Comparison of ENCODE assay signal across 19 cellular contexts in the genomic region with DNA sequence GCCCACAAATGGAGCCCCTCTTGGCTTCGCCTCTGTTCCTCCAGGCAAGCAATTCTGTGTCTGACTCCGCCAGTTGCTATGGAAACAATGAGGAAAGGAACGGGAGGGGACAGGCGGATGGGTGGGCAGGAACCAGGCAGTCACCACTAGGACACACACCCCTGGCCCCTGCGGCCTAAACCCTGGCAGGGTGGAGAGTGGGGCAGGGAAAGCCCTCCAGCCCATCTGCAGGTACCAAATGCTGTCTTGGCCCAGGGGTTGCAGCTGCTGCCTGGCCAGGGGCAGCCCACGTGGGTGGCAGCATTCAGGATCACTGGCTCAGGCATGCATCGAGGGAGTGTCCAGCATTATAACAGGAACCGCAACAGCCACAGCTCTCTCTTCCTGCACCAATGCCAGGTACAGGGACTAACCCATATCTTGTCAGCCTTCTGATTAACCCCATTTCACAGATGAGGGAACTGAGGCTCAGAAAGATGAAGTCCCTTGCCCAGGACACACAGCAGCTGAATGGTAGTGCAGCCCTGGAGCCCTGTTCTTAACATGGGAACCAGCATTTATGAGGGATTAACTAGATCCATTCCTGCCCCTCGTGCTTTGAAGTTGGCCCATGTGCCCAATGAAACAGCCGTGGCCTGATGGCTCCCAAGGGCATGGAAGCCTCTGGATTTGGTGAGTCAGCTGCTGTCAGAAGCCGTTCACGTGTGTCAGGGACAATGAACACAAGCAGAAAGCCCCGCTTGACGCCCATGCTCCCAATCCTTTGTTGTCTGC.
DNase-seq lines count a peak whose midpoint lies in the region; ATAC-seq and TF ChIP-seq lines count a peak whose summit lies in the region.
"Had no signal": no experiment of that assay in that cellular context is flagged by ENCODE, and none has a peak within 500 bp of the region (broad histone marks: within the 10 kb centered on the region; RNA-seq: fewer than 3 reads in every experiment).

No MANE protein-coding gene starts in this region.

- H3K27ac ChIP-seq in layer of hippocampus (ENCODE audit: low read depth, low read length), result peak overlapping the region; percentile 7
- peak overlapping the region; percentile 30 to 81 (median 70) for H3K27ac ChIP-seq in upper lobe of left lung
- H3K27ac ChIP-seq in colonic mucosa, result no peak overlapping the region
- H3K27ac ChIP-seq: ovary, SJCRH30 had no signal

- intact Hi-C loops in left ventricle myocardium superior (cut with micrococcal nuclease), result no loop called here
- intact Hi-C loops in cardiac septum (cut with DNase I), result loop anchor here (5.0 kb wide), 1 partner anchor 46 kb away; no protein-coding TSS in a partner anchor
- intact Hi-C loops in colonic mucosa (cut with DNase I), result no loop called here

- WGBS in upper lobe of left lung, 2 donors, result 62 to 81% methylated on average over 8 to 13 of the region's 14 CpGs

- H3K27ac Mint-ChIP-seq in brain, result peak overlapping the region; percentile 17 to 81 (median 71)

- ATAC-seq in left ventricle myocardium superior (peak; percentile 9), upper lobe of left lung (ENCODE audit: low FRiP score in 2 of 2) (no peak), HG02588 (IDR thresholded peaks at IDR 0.05; ENCODE audit: unreplicated experiment) (no peak)
- ATAC-seq: activated CD4-positive, CD25-positive, alpha-beta regulatory T cell treated with anti-CD3 and anti-CD28 coated beads, Interleukin-2, amount 50 U/mL, for 24 hours; effector memory CD8-positive, alpha-beta T cell; left lung had no signal

- H3K9me3 ChIP-seq in upper lobe of left lung (no peaks in the 10 kb centered on the region), colonic mucosa (no peaks in the 10 kb centered on the region)
- H3K9me3 ChIP-seq: adrenal gland, left lung, ovary, SJCRH30 had no signal

- DNase-seq in left ventricle myocardium superior, result no peak
- no peak for DNase-seq in cardiac septum (ENCODE audit: low spot score)
- DNase-seq in upper lobe of left lung, result no peak
- DNase-seq in colonic mucosa, result no peak
- no peak for DNase-seq in iPS-NIHi11 (ENCODE audit: low spot score)
- DNase-seq: adrenal gland; COR-L47; effector memory CD8-positive, alpha-beta T cell; NCI-H1694 treated with DMSO at 0.1 percent for 48 hours; NCI-H524; ovary; stimulated activated CD4-positive, alpha-beta T cell treated with anti-CD3 and anti-CD28 coated beads, Interleukin-4, amount 100 ng/mL, for 24 hours had no signal

- TF ChIP-seq POLR2A in upper lobe of left lung (IDR thresholded peaks at IDR 0.05), result no peak

- H3K4me3 ChIP-seq in upper lobe of left lung (no peak overlapping the region), colonic mucosa (no peak overlapping the region)
- H3K4me3 ChIP-seq: adrenal gland, left lung, ovary, SJCRH30 had no signal

- no peaks in the 10 kb centered on the region for H3K9me3 Mint-ChIP-seq in brain
- H3K9me3 Mint-ChIP-seq: central memory CD8-positive, alpha-beta T cell; effector memory CD8-positive, alpha-beta T cell had no signal

- H3K27me3 Mint-ChIP-seq in brain, result peaks cover 3% of the 10 kb centered on the region
- H3K27me3 Mint-ChIP-seq: central memory CD8-positive, alpha-beta T cell; effector memory CD8-positive, alpha-beta T cell had no signal

- no peak for TF ChIP-seq EP300 in upper lobe of left lung (IDR thresholded peaks at IDR 0.05)

- no peak for TF ChIP-seq CTCF in brain (conservative IDR thresholded peaks at IDR 0.05)
- TF ChIP-seq CTCF in upper lobe of left lung (IDR thresholded peaks at IDR 0.05), result no peak
- TF ChIP-seq CTCF in colonic mucosa (IDR thresholded peaks at IDR 0.05), result no peak

- H3K36me3 ChIP-seq in upper lobe of left lung, result no peaks in the 10 kb centered on the region
- no peaks in the 10 kb centered on the region for H3K36me3 ChIP-seq in colonic mucosa
- H3K36me3 ChIP-seq: adrenal gland, left lung, ovary, SJCRH30 had no signal

- no peak overlapping the region for H3K9ac ChIP-seq in colonic mucosa (ENCODE audit: low read depth in 2 of 2, low read length in 2 of 2)

- no peak overlapping the region for H3K4me3 Mint-ChIP-seq in brain
- H3K4me3 Mint-ChIP-seq: central memory CD8-positive, alpha-beta T cell; effector memory CD8-positive, alpha-beta T cell had no signal

- H3K4me1 Mint-ChIP-seq in brain, result peaks cover 70% of the 10 kb centered on the region

- H3K4me1 ChIP-seq in upper lobe of left lung (peaks cover 27 to 53% (median 40%) of the 10 kb centered on the region in 4 donors), colonic mucosa (no peaks in the 10 kb centered on the region)

- H3K36me3 Mint-ChIP-seq in brain, result peaks cover 16% of the 10 kb centered on the region

- H3K27me3 ChIP-seq in layer of hippocampus (ENCODE audit: control insufficient read depth, insufficient read depth, low read length), result no peaks in the 10 kb centered on the region
- H3K27me3 ChIP-seq in upper lobe of left lung, result no peaks in the 10 kb centered on the region
- no peaks in the 10 kb centered on the region for H3K27me3 ChIP-seq in colonic mucosa
- H3K27me3 ChIP-seq: adrenal gland, left lung, ovary had no signal
